9 cellular contexts compared by ENCODE assay signal in the genomic region with DNA sequence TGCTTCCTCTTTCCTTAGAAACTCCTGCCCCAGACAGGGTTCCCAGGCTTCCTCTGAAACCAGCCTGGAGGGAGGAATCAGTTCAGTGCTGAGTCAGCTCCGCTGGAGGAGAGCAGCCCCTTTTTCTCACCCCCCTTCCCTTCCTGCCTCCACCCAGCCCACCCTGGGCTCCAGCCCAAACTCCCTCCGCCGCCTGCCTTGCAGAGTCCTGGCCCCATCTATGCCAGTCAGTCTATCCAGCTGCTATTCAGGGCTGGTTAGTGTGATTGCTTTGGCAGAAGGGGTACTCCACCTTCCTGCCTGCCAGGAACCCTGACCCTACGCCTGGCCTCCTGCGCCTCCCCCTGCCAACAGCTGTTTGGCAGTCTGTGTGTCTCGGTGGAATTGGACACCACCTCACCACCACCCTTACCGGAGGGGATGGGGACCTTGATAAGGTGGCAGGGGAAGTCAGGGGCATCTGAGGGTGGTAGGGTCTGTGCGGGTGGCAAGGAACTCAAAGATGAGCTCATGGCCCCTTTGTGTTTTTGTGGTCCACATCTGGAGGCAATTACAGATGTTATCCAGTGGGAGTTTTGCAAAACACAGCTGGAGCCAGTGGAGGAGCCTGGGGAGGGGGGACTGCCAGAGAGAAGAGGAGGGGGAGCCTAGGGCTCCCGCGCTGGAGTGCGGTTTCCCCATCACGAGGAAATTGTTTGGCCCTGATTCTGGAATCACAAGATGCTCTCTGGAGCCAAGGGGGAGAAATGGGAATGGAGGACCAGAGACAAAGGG. TPM values are rescaled to one million over a fixed set of nuclear protein-coding genes. Genes with fewer than 3 reads are reported as not detected.
DNase-seq lines count a peak whose midpoint lies in the region; ATAC-seq, FAIRE-seq and TF ChIP-seq lines count a peak whose summit lies in the region.
"Had no signal": no experiment of that assay in that cellular context is flagged by ENCODE, and none has a peak within 500 bp of the region (broad histone marks: within the 10 kb centered on the region; RNA-seq: fewer than 3 reads in every experiment).

No MANE protein-coding gene starts in this region.

- H3K4me1 Mint-ChIP-seq in activated CD4-positive, alpha-beta memory T cell treated with anti-CD3 and anti-CD28 coated beads, Interleukin-2, amount 10 ng/mL, durations not matched to agents 7 days and 5 days, result peaks cover 25% of the 10 kb centered on the region

- ATAC-seq in left cardiac atrium (peak; percentile 48 to 73), sciatic nerve (peak; percentile 75), GM18505 (IDR thresholded peaks at IDR 0.05; ENCODE audit: unreplicated experiment) (no peak), HG02870 (IDR thresholded peaks at IDR 0.05; ENCODE audit: unreplicated experiment) (no peak)

- no peaks in the 10 kb centered on the region for H3K9me3 Mint-ChIP-seq in activated CD4-positive, alpha-beta memory T cell treated with anti-CD3 and anti-CD28 coated beads, Interleukin-2, amount 10 ng/mL, durations not matched to agents 7 days and 5 days

- H3K27me3 Mint-ChIP-seq in activated CD4-positive, alpha-beta memory T cell treated with anti-CD3 and anti-CD28 coated beads, Interleukin-2, amount 10 ng/mL, durations not matched to agents 7 days and 5 days, result peaks cover 13% of the 10 kb centered on the region

- H3K36me3 Mint-ChIP-seq in activated CD4-positive, alpha-beta memory T cell treated with anti-CD3 and anti-CD28 coated beads, Interleukin-2, amount 10 ng/mL, durations not matched to agents 7 days and 5 days (ENCODE audit: low read depth), result no peaks in the 10 kb centered on the region

- H3K27ac Mint-ChIP-seq in activated CD4-positive, alpha-beta memory T cell treated with anti-CD3 and anti-CD28 coated beads, Interleukin-2, amount 10 ng/mL, durations not matched to agents 7 days and 5 days, result no peak overlapping the region

- CTCF ChIA-PET in activated CD4-positive, alpha-beta memory T cell treated with anti-CD3 and anti-CD28 coated beads, Interleukin-2, amount 10 ng/mL, durations not matched to agents 7 days and 5 days (lab: Charles Lee), result interaction anchor here (1.2 to 7.9 kb wide), 3 partner anchors 24 to 81 kb away, joined by 3 to 195 read pairs (median 4); a partner anchor contains a TSS

- no peak overlapping the region for H3K4me3 Mint-ChIP-seq in activated CD4-positive, alpha-beta memory T cell treated with anti-CD3 and anti-CD28 coated beads, Interleukin-2, amount 10 ng/mL, durations not matched to agents 7 days and 5 days

- DNase-seq in GM12891 (ENCODE audit: insufficient read length, low spot score) (peak; percentile 32), amniotic epithelial cell (ENCODE audit: low read depth) (peak; percentile 81), left cardiac atrium (peak; percentile 82), sciatic nerve (ENCODE audit: low spot score) (peak; percentile 86), HPDE6-E6E7 (ENCODE audit: extremely low spot score) (no peak)
- no peak for DNase-seq in activated CD4-positive, alpha-beta memory T cell treated with anti-CD3 and anti-CD28 coated beads, Interleukin-2, amount 10 ng/mL, durations not matched to agents 7 days and 5 days
- DNase-seq: activated CD4-positive, alpha-beta T cell treated with anti-CD3 and anti-CD28 coated beads, Interleukin-2, amount 50 U/mL, for 4 hours had no signal

- POLR2A ChIA-PET in activated CD4-positive, alpha-beta memory T cell treated with anti-CD3 and anti-CD28 coated beads, Interleukin-2, amount 10 ng/mL, durations not matched to agents 7 days and 5 days (lab: Charles Lee), result interaction anchor here (0.9 to 1.5 kb wide), 3 partner anchors 11 to 40 kb away, joined by 3 to 5 read pairs (median 4); no protein-coding TSS in a partner anchor

- intact Hi-C loops in left cardiac atrium (cut with DNase I) (no loop called here), sciatic nerve (cut with DNase I) (loop anchor here (10.0 kb wide), 1 partner anchor 264 kb away; a partner anchor contains a TSS)

- TF ChIP-seq POLR2A in GM12891 (IDR thresholded peaks at IDR 0.05; ENCODE audit: low read depth, low read length) (no peak), GM18505 (IDR thresholded peaks at IDR 0.05; ENCODE audit: borderline replicate concordance, extremely low read depth, insufficient read depth, insufficient read length) (no peak)

- FAIRE-seq in GM12891 (lab: Jason Lieb, UNC), result no peak

TF ChIP-seq in GM12891, 5 proteins besides CTCF, POLR2A, EP300 and RAD21:
- TF ChIP-seq TAF1 (IDR thresholded peaks at IDR 0.05; ENCODE audit: low read depth, low read length), result no peak
- TF ChIP-seq PAX5 (IDR thresholded peaks at IDR 0.05; ENCODE audit: insufficient read depth, low read length, severe bottlenecking), result no peak
- TF ChIP-seq POLR2AphosphoS5 (IDR thresholded peaks at IDR 0.05; ENCODE audit: low read depth, low read length), result no peak
- TF ChIP-seq SPI1 (IDR thresholded peaks at IDR 0.05; ENCODE audit: low read depth, low read length), result no peak
- no peak for TF ChIP-seq POU2F2 (IDR thresholded peaks at IDR 0.05; ENCODE audit: low read depth, low read length)

RNA-seq across cellular contexts. Expression of a gene that starts 12.2 kb away (rescaled TPM):
- 1.3 TPM for polyA plus RNA-seq in GM12891 (2012; ENCODE audit: low read depth, missing spikeins)
- total RNA-seq in left cardiac atrium (10 to 100 TPM; 51.2 to 52.2 TPM), sciatic nerve (138 TPM)
- 1 to 10 TPM; 1.9 to 2.9 TPM for total RNA-seq in activated CD4-positive, alpha-beta memory T cell treated with anti-CD3 and anti-CD28 coated beads, Interleukin-2, amount 10 ng/mL, durations not matched to agents 7 days and 5 days

RNA-seq across cellular contexts. Expression of a gene that starts 18.9 kb away (rescaled TPM):
- polyA plus RNA-seq in GM12891 (2012; ENCODE audit: low read depth, missing spikeins), result 188 TPM
- total RNA-seq in left cardiac atrium, result 10 to 100 TPM; 79.4 to 95.7 TPM
- total RNA-seq in sciatic nerve, result 34.0 TPM
- 100 to 1,000 TPM; 108 to 119 TPM for total RNA-seq in activated CD4-positive, alpha-beta memory T cell treated with anti-CD3 and anti-CD28 coated beads, Interleukin-2, amount 10 ng/mL, durations not matched to agents 7 days and 5 days

RNA-seq across cellular contexts. Expression of a gene that starts 23.0 kb away (rescaled TPM):
- 31.2 TPM for polyA plus RNA-seq in GM12891 (2012; ENCODE audit: low read depth, missing spikeins)
- 10 to 100 TPM; 63.5 to 73.1 TPM for total RNA-seq in left cardiac atrium
- total RNA-seq in sciatic nerve, result 106 TPM
- 10 to 100 TPM; 88.5 to 98.6 TPM for total RNA-seq in activated CD4-positive, alpha-beta memory T cell treated with anti-CD3 and anti-CD28 coated beads, Interleukin-2, amount 10 ng/mL, durations not matched to agents 7 days and 5 days

RNA-seq across cellular contexts. Expression of a gene that starts 33.3 kb away (rescaled TPM):
- 35.4 TPM for polyA plus RNA-seq in GM12891 (2012; ENCODE audit: low read depth, missing spikeins)
- 10 to 100 TPM in 1 of 2 donors, 1 to 10 TPM in 1; 8.2 to 12.0 TPM for total RNA-seq in left cardiac atrium
- total RNA-seq in sciatic nerve, result 9.7 TPM
- total RNA-seq in activated CD4-positive, alpha-beta memory T cell treated with anti-CD3 and anti-CD28 coated beads, Interleukin-2, amount 10 ng/mL, durations not matched to agents 7 days and 5 days, result under 1 TPM; 0.38 to 0.60 TPM

RNA-seq across cellular contexts. Expression of a gene that starts 34.4 kb away (rescaled TPM):
- polyA plus RNA-seq in GM12891 (2012; ENCODE audit: low read depth, missing spikeins), result 0.76 TPM
- total RNA-seq in left cardiac atrium, result under 1 TPM in 1 of 2 donors, not detected in 1; 0.12 TPM
- total RNA-seq in sciatic nerve, result 0.62 TPM
- total RNA-seq in activated CD4-positive, alpha-beta memory T cell treated with anti-CD3 and anti-CD28 coated beads, Interleukin-2, amount 10 ng/mL, durations not matched to agents 7 days and 5 days, result 1 to 10 TPM in 1 of 2 experiments, under 1 TPM in 1; 0.98 to 1.2 TPM

Comparison
In these comparisons a context has a peak if more than half of its experiments do, and no peak if none do; other contexts are left out.
1. DNase-seq: peak in GM12891 (single experiment), amniotic epithelial cell (single experiment), left cardiac atrium (single experiment) and sciatic nerve (single experiment); none in activated CD4-positive, alpha-beta memory T cell treated with anti-CD3 and anti-CD28 coated beads, Interleukin-2, amount 10 ng/mL, durations not matched to agents 7 days and 5 days (single experiment) and HPDE6-E6E7 (single experiment).
2. ATAC-seq: peak in left cardiac atrium (2 of 2) and sciatic nerve (single experiment); none in GM18505 (single experiment) and HG02870 (single experiment).
3. RNA of a gene that starts 12.2 kb away (total RNA-seq): 138 TPM in sciatic nerve (single experiment) and 51.2 to 52.2 TPM in left cardiac atrium; 1.9 to 2.9 TPM in activated CD4-positive, alpha-beta memory T cell treated with anti-CD3 and anti-CD28 coated beads, Interleukin-2, amount 10 ng/mL, durations not matched to agents 7 days and 5 days; every median in the first group is over 10 times any median in the second.